In the genomic region with DNA sequence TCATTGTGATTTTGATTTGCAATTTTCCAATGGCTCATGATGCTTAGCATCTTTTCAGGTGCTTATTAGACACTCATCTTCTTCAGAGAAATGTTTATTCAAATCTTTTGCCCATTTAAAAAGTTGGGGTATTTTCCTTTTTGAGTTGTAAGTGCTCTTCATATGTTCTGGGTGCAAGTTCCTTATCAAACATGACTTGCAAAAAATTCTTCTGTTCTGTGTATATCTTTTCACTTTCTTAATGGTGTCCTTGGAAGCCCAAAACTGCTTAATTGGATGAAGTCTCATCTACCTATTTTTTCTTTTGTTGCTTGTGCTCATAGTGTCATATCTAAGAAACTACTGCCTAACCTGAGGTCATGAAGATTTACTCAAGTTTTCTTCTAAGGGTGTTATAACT, we compare ENCODE assay signal across 23 cellular contexts.
DNase-seq lines count a peak whose midpoint lies in the region; ATAC-seq, FAIRE-seq and TF ChIP-seq lines count a peak whose summit lies in the region.
"Had no signal": no experiment of that assay in that cellular context is flagged by ENCODE, and none has a peak within 500 bp of the region (broad histone marks: within the 10 kb centered on the region; RNA-seq: fewer than 3 reads in every experiment).

No MANE protein-coding gene starts in this region.

- H3K27me3 ChIP-seq in HepG2 (ENCODE audit: control insufficient read depth in 1 of 2, insufficient read depth in 2 of 2, low read length in 2 of 2) (no peaks in the 10 kb centered on the region), right lobe of liver (no peaks in the 10 kb centered on the region), K562 (ENCODE audit: control insufficient read depth in 2 of 2, insufficient read depth in 2 of 2, low read length in 2 of 2) (no peaks in the 10 kb centered on the region), neural cell (ENCODE audit: insufficient read depth, low read depth, low read length) (no peaks in the 10 kb centered on the region), suprapubic skin (no peaks in the 10 kb centered on the region)
- H3K27me3 ChIP-seq: BE2C, BLaER1 had no signal

- no peak overlapping the region for H3K4me3 ChIP-seq in HepG2 (replicated peaks in 1 of 3; ENCODE audit: insufficient read depth in 1 of 3, low read depth in 2 of 3, low read length in 3 of 3)
- no peak overlapping the region for H3K4me3 ChIP-seq in right lobe of liver
- H3K4me3 ChIP-seq in K562 = no peak overlapping the region
- no peak overlapping the region for H3K4me3 ChIP-seq in neural cell (ENCODE audit: low read length)
- H3K4me3 ChIP-seq in suprapubic skin = no peak overlapping the region
- H3K4me3 ChIP-seq: BLaER1 had no signal

- TF ChIP-seq RAD21 in HepG2 (CRISPR knock-in tag; IDR thresholded peaks at IDR 0.05) = no peak
- no peak for TF ChIP-seq RAD21 in K562 (CRISPR knock-in tag; conservative IDR thresholded peaks at IDR 0.05 in 1 of 2, IDR thresholded peaks at IDR 0.05 in 1 of 2)
- TF ChIP-seq RAD21 in neural cell (conservative IDR thresholded peaks at IDR 0.05) = no peak

- no peaks in the 10 kb centered on the region for H3K9me2 ChIP-seq in neural cell (ENCODE audit: insufficient read depth, low read length)

- H3K9me3 ChIP-seq in HepG2 (ENCODE audit: low read length) (no peaks in the 10 kb centered on the region), right lobe of liver (no peaks in the 10 kb centered on the region), K562 (replicated peaks; ENCODE audit: control insufficient read depth, insufficient read depth, low read depth, low read length) (no peaks in the 10 kb centered on the region), neural cell (ENCODE audit: low read length) (no peaks in the 10 kb centered on the region), suprapubic skin (peaks cover 4% of the 10 kb centered on the region)
- H3K9me3 ChIP-seq: BE2C had no signal

- DNase-seq in HepG2 (ENCODE audit: low spot score) = no peak
- DNase-seq in right lobe of liver = no peak
- DNase-seq in K562 (ENCODE audit: extremely low read depth in 1 of 4, low spot score in 3 of 4) = no peak
- DNase-seq in GM20000 (ENCODE audit: low spot score) = no peak
- no peak for DNase-seq in suprapubic skin (ENCODE audit: low spot score in 2 of 2)
- DNase-seq: ACHN; BE2C; C1 segment of cervical spinal cord; CD4-positive, alpha-beta memory T cell; CD4-positive, CD25-positive, alpha-beta regulatory T cell; CD8-positive, alpha-beta memory T cell; COR-L47; DMS 273 treated with DMSO at 0.1 percent for 48 hours; DMS153; DMS53; DMS79; DND-41; EL; GDM1 had no signal

- TF ChIP-seq EP300 in HepG2 (IDR thresholded peaks at IDR 0.05; ENCODE audit: low read depth in 2 of 2, low read length in 2 of 2) (no peak), HepG2 (CRISPR knock-in tag; IDR thresholded peaks at IDR 0.05; ENCODE audit: borderline replicate concordance) (no peak), K562 (IDR thresholded peaks at IDR 0.05; ENCODE audit: low read length) (no peak), neural cell (conservative IDR thresholded peaks at IDR 0.05; ENCODE audit: poor library complexity, severe bottlenecking) (no peak), suprapubic skin (IDR thresholded peaks at IDR 0.05) (no peak)

- intact Hi-C loops in HepG2 (cut with micrococcal nuclease; ENCODE audit: unreplicated experiment) (no loop called here), right lobe of liver (cut with DNase I) (no loop called here), K562 (cut with micrococcal nuclease) (no loop called here)

- CTCF ChIA-PET in HepG2 (lab: Yijun Ruan, JAX; ENCODE audit: low intra/inter-chr PET ratio, low total read pairs) (no interaction called here), K562 (lab: Yijun Ruan, JAX; ENCODE audit: low intra/inter-chr PET ratio) (no interaction called here)

- H2AFZ ChIP-seq in HepG2 (ENCODE audit: low read length) (no peak overlapping the region), K562 (ENCODE audit: low read depth, low read length) (no peak overlapping the region), neural cell (ENCODE audit: low read depth, low read length) (no peak overlapping the region)

- POLR2A ChIA-PET in HepG2 (lab: Yijun Ruan, JAX) = no interaction called here
- POLR2A ChIA-PET in K562 (lab: Yijun Ruan, JAX) = interaction anchor here (1.2 kb wide), 1 partner anchor 9 kb away, joined by 5 read pairs; no protein-coding TSS in a partner anchor

- in situ Hi-C loops in HepG2 (cut with HindIII; ENCODE audit: extremely low pct_ligation_motif_present, low pct_unique_long_range_greater_than_20kb) (no loop called here), K562 (cut with MboI) (no loop called here)

- H3K9ac ChIP-seq in HepG2 (ENCODE audit: insufficient read depth, low read depth, low read length) = no peak overlapping the region
- no peak overlapping the region for H3K9ac ChIP-seq in K562 (ENCODE audit: insufficient read depth in 1 of 2, low read depth in 2 of 2, low read length in 2 of 2)
- H3K9ac ChIP-seq in neural cell (ENCODE audit: low read length) = no peak overlapping the region
- H3K9ac ChIP-seq: BLaER1 had no signal

- ATAC-seq in HepG2 (no peak), right lobe of liver (no peak), K562 (no peak)

- H3K36me3 ChIP-seq in HepG2 (replicated peaks in 1 of 2; ENCODE audit: control insufficient read depth in 1 of 2, insufficient read depth in 2 of 2, low read length in 2 of 2) (no peaks in the 10 kb centered on the region), right lobe of liver (peaks cover 0 to 5% (median 0%) of the 10 kb centered on the region in 4 donors), K562 (ENCODE audit: control insufficient read depth, insufficient read depth, low read length) (no peaks in the 10 kb centered on the region), neural cell (ENCODE audit: insufficient read depth, low read length) (peaks cover 3% of the 10 kb centered on the region), suprapubic skin (peaks cover 9% of the 10 kb centered on the region)
- H3K36me3 ChIP-seq: BE2C had no signal

- no peak for TF ChIP-seq POLR2A in HepG2 (IDR thresholded peaks at IDR 0.05; ENCODE audit: insufficient read depth in 1 of 2, low read depth in 2 of 2, low read length in 2 of 2)
- TF ChIP-seq POLR2A in right lobe of liver (IDR thresholded peaks at IDR 0.05) = no peak
- no peak for TF ChIP-seq POLR2A in K562 (conservative IDR thresholded peaks at IDR 0.05)
- no peak for TF ChIP-seq POLR2A in suprapubic skin (IDR thresholded peaks at IDR 0.05)

- H3K4me2 ChIP-seq in HepG2 (ENCODE audit: low read depth, low read length) = no peak overlapping the region
- no peak overlapping the region for H3K4me2 ChIP-seq in K562 (ENCODE audit: insufficient read depth, low read length)
- no peak overlapping the region for H3K4me2 ChIP-seq in neural cell (ENCODE audit: low read length)
- H3K4me2 ChIP-seq: BLaER1 had no signal

- FAIRE-seq in HepG2 (lab: Jason Lieb, UNC) = no peak
- no peak for FAIRE-seq in K562 (lab: Jason Lieb, UNC)
- FAIRE-seq: GM12891 had no signal

- H4K20me1 ChIP-seq in HepG2 (ENCODE audit: insufficient read depth, low read length) = no peaks in the 10 kb centered on the region
- no peaks in the 10 kb centered on the region for H4K20me1 ChIP-seq in K562 (replicated peaks; ENCODE audit: control insufficient read depth, insufficient read depth, low read length)
- H4K20me1 ChIP-seq in neural cell (ENCODE audit: insufficient read depth) = no peaks in the 10 kb centered on the region
- H4K20me1 ChIP-seq: BLaER1 had no signal

- no TSS peak for BruUV-seq in HepG2 (replicated peaks; lab: Mats Ljungman, UMichigan)
- BruUV-seq in K562 (replicated peaks; lab: Mats Ljungman, UMichigan) = no TSS peak

- H3K27ac ChIP-seq in HepG2 (ENCODE audit: extremely low read length, insufficient read depth, low read length) (no peak overlapping the region), right lobe of liver (no peak overlapping the region), K562 (ENCODE audit: extremely low read depth, low read depth, low read length) (no peak overlapping the region), neural cell (ENCODE audit: low read length) (peak overlapping the region; percentile 81), suprapubic skin (no peak overlapping the region)
- H3K27ac ChIP-seq: 22Rv1, BLaER1 had no signal

- H3K4me1 ChIP-seq in HepG2 (ENCODE audit: insufficient read depth, low read length) (no peaks in the 10 kb centered on the region), right lobe of liver (no peaks in the 10 kb centered on the region), K562 (replicated peaks in 1 of 2; ENCODE audit: control insufficient read depth in 2 of 2, insufficient read depth in 2 of 2, low read length in 2 of 2) (no peaks in the 10 kb centered on the region), suprapubic skin (no peaks in the 10 kb centered on the region)
- H3K4me1 ChIP-seq: BE2C, BLaER1 had no signal

- no peaks in the 10 kb centered on the region for H3K9me1 ChIP-seq in K562 (ENCODE audit: control insufficient read depth, insufficient read depth, low read length)

- TF ChIP-seq CTCF in HepG2 (CRISPR knock-in tag; IDR thresholded peaks at IDR 0.05) (no peak), right lobe of liver (IDR thresholded peaks at IDR 0.05) (no peak), K562 (IDR thresholded peaks at IDR 0.05 in 2 of 3, conservative IDR thresholded peaks at IDR 0.05 in 1 of 3; ENCODE audit: insufficient read depth in 2 of 3, low read depth in 1 of 3, low read length in 3 of 3) (no peak), neural cell (IDR thresholded peaks at IDR 0.05; ENCODE audit: poor library complexity, severe bottlenecking) (no peak), GM20000 (IDR thresholded peaks at IDR 0.05; ENCODE audit: extremely low read depth, missing control alignments) (no peak), suprapubic skin (IDR thresholded peaks at IDR 0.05) (no peak)

- H3K79me2 ChIP-seq in HepG2 (ENCODE audit: insufficient read depth, low read length) = no peaks in the 10 kb centered on the region
- H3K79me2 ChIP-seq in K562 (ENCODE audit: control insufficient read depth, insufficient read depth, low read length) = no peaks in the 10 kb centered on the region
- no peaks in the 10 kb centered on the region for H3K79me2 ChIP-seq in neural cell (replicated peaks; ENCODE audit: insufficient read depth, low read length)

- H3F3A ChIP-seq in neural cell (ENCODE audit: insufficient read depth, low read length, poor library complexity, severe bottlenecking) = no peaks in the 10 kb centered on the region

TF ChIP-seq in HepG2, 621 proteins besides CTCF, POLR2A, EP300 and RAD21 (continues in another document):
- TF ChIP-seq HNF4G (IDR thresholded peaks at IDR 0.05; ENCODE audit: borderline replicate concordance, low read depth, low read length) = no peak
- no peak for TF ChIP-seq HNF4G (CRISPR knock-in tag; IDR thresholded peaks at IDR 0.05; ENCODE audit: borderline replicate concordance, low read depth)

TF ChIP-seq in K562, 482 proteins besides CTCF, POLR2A, EP300 and RAD21 (continues in another document):
- no peak for TF ChIP-seq SAFB (IDR thresholded peaks at IDR 0.05; ENCODE audit: borderline replicate concordance, low read depth, low read length)
- TF ChIP-seq C11orf30 (IDR thresholded peaks at IDR 0.05; ENCODE audit: low read depth) = peak; percentile 46; the same call in 1 of the 2 replicates
- TF ChIP-seq ZNF316 (IDR thresholded peaks at IDR 0.05) = peak; percentile 58

TF ChIP-seq in neural cell, 6 proteins besides CTCF, POLR2A, EP300 and RAD21 (continues in another document):
- TF ChIP-seq EZH2 (IDR thresholded peaks at IDR 0.05; ENCODE audit: borderline replicate concordance, insufficient read depth, low read length, poor library complexity, severe bottlenecking) = no peak

Comparison
In these comparisons a context has a peak if more than half of its experiments do, and no peak if none do; other contexts are left out.
1. Of the 241 proteins assayed by ChIP-seq in both HepG2 and K562: peak only in HepG2: none; only in K562: MAFF, MAFG, MAFK, NFE2 and NFE2L1; in both: none; in neither: 236.